In genomic region chr1:37446874-37447273, GRCh38 we compare ENCODE assay signal across 1 cellular context.
TF ChIP-seq lines count a peak whose summit lies in the region.

No MANE protein-coding gene starts in this region.

TF ChIP-seq in H1, 55 proteins besides CTCF, POLR2A, EP300 and RAD21 (continued from another document):
- TF ChIP-seq ATF2 (IDR thresholded peaks at IDR 0.05; ENCODE audit: low read length), result no peak
- no peak for TF ChIP-seq SP4 (IDR thresholded peaks at IDR 0.05; ENCODE audit: low read length)
- no peak for TF ChIP-seq FOSL1 (IDR thresholded peaks at IDR 0.05; ENCODE audit: insufficient read depth, low read depth, low read length)
